Comparison of ENCODE assay signal across 1 cellular context in the genomic region with DNA sequence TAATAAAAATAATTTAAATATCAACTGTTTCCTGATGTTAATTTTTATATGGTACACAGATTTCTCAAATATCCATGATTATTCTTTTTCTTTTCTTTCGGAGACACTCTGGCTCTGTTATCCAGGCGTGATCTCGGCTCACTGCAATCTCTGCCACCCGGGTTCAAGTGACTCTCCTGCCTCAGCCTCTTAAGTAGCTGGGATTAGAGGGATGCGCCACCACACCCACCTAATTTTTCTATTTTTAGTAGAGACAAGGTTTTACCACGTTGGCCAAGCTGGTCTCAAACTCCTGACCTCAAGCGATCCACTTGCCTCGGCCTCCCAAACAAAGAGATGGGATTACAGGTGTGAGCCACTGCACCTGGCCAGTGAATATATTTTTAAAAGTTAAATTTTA.
A peak's percentile ranks its signal among the peaks of the same experiment; 100 is the strongest.
TF ChIP-seq lines count a peak whose summit lies in the region.

No MANE protein-coding gene starts in this region.

TF ChIP-seq in GM12878, 131 proteins besides CTCF, POLR2A, EP300 and RAD21:
- peak; percentile 64; the same call in 1 of the 2 replicates for TF ChIP-seq POLR2AphosphoS5 (IDR thresholded peaks at IDR 0.05; ENCODE audit: low read length)
- TF ChIP-seq, protein P1, sequence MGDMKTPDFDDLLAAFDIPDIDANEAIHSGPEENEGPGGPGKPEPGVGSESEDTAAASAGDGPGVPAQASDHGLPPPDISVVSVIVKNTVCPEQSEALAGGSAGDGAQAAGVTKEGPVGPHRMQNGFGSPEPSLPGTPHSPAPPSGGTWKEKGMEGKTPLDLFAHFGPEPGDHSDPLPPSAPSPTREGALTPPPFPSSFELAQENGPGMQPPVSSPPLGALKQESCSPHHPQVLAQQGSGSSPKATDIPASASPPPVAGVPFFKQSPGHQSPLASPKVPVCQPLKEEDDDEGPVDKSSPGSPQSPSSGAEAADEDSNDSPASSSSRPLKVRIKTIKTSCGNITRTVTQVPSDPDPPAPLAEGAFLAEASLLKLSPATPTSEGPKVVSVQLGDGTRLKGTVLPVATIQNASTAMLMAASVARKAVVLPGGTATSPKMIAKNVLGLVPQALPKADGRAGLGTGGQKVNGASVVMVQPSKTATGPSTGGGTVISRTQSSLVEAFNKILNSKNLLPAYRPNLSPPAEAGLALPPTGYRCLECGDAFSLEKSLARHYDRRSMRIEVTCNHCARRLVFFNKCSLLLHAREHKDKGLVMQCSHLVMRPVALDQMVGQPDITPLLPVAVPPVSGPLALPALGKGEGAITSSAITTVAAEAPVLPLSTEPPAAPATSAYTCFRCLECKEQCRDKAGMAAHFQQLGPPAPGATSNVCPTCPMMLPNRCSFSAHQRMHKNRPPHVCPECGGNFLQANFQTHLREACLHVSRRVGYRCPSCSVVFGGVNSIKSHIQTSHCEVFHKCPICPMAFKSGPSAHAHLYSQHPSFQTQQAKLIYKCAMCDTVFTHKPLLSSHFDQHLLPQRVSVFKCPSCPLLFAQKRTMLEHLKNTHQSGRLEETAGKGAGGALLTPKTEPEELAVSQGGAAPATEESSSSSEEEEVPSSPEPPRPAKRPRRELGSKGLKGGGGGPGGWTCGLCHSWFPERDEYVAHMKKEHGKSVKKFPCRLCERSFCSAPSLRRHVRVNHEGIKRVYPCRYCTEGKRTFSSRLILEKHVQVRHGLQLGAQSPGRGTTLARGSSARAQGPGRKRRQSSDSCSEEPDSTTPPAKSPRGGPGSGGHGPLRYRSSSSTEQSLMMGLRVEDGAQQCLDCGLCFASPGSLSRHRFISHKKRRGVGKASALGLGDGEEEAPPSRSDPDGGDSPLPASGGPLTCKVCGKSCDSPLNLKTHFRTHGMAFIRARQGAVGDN (IDR thresholded peaks at IDR 0.05) = no peak
